ENCODE assay signal across 18 cellular contexts in genomic region chr12:18467636-18468520, GRCh38.
DNase-seq lines count a peak whose midpoint lies in the region; ATAC-seq, FAIRE-seq and TF ChIP-seq lines count a peak whose summit lies in the region.
"Had no signal": no experiment of that assay in that cellular context is flagged by ENCODE, and none has a peak within 500 bp of the region (broad histone marks: within the 10 kb centered on the region; RNA-seq: fewer than 3 reads in every experiment).

No MANE protein-coding gene starts in this region.

- no peak for FAIRE-seq in keratinocyte (lab: Jason Lieb, UNC)

- H2AFZ ChIP-seq in keratinocyte (ENCODE audit: control insufficient read depth, low read length), result no peak overlapping the region

- H3K4me2 ChIP-seq in keratinocyte (ENCODE audit: control insufficient read depth, extremely low read depth, insufficient read depth, low read depth, low read length), result no peak overlapping the region

- H3K27me3 Mint-ChIP-seq in HFFc6 (ENCODE audit: insufficient read depth), result no peaks in the 10 kb centered on the region
- H3K27me3 Mint-ChIP-seq: activated CD8-positive, alpha-beta memory T cell treated with anti-CD3 and anti-CD28 coated beads, Interleukin-2, amount 10 ng/mL, durations not matched to agents 7 days and 5 days had no signal

- H3K27ac Mint-ChIP-seq in HFFc6, result peak overlapping the region; percentile 34
- H3K27ac Mint-ChIP-seq: activated CD8-positive, alpha-beta memory T cell treated with anti-CD3 and anti-CD28 coated beads, Interleukin-2, amount 10 ng/mL, durations not matched to agents 7 days and 5 days had no signal

- peaks cover 33% of the 10 kb centered on the region for H3K4me1 Mint-ChIP-seq in HFFc6 (ENCODE audit: low read depth)
- H3K4me1 Mint-ChIP-seq: activated CD8-positive, alpha-beta memory T cell treated with anti-CD3 and anti-CD28 coated beads, Interleukin-2, amount 10 ng/mL, durations not matched to agents 7 days and 5 days had no signal

- H3K9me3 Mint-ChIP-seq in HFFc6, result no peaks in the 10 kb centered on the region

- H3K4me1 ChIP-seq in keratinocyte (ENCODE audit: control insufficient read depth, extremely low read depth, insufficient read depth, low read length), result peaks cover 10% of the 10 kb centered on the region
- H3K4me1 ChIP-seq: colonic mucosa had no signal

- no peaks in the 10 kb centered on the region for H3K27me3 ChIP-seq in keratinocyte (ENCODE audit: control insufficient read depth, extremely low read depth, insufficient read depth, low read length)
- no peaks in the 10 kb centered on the region for H3K27me3 ChIP-seq in MG63
- H3K27me3 ChIP-seq: colonic mucosa, heart right ventricle had no signal

- no peaks in the 10 kb centered on the region for H3K79me2 ChIP-seq in keratinocyte (ENCODE audit: control insufficient read depth, insufficient read depth, low read length)

- ATAC-seq in GM18519 (IDR thresholded peaks at IDR 0.05; ENCODE audit: low FRiP score, unreplicated experiment), result peak; percentile 72
- ATAC-seq: activated CD8-positive, alpha-beta memory T cell treated with anti-CD3 and anti-CD28 coated beads, Interleukin-2, amount 10 ng/mL, durations not matched to agents 7 days and 5 days; heart right ventricle had no signal

- H3K9me3 ChIP-seq in keratinocyte (ENCODE audit: control insufficient read depth, low read depth, low read length) (no peaks in the 10 kb centered on the region), MG63 (no peaks in the 10 kb centered on the region)
- H3K9me3 ChIP-seq: colonic mucosa, heart right ventricle had no signal

- no peak overlapping the region for H3K9ac ChIP-seq in keratinocyte (ENCODE audit: control insufficient read depth, extremely low read depth, insufficient read depth, low read length)

- H3K36me3 ChIP-seq in keratinocyte (ENCODE audit: control insufficient read depth in 2 of 2, extremely low read depth in 1 of 2, insufficient read depth in 2 of 2, low read length in 2 of 2) (no peaks in the 10 kb centered on the region), MG63 (no peaks in the 10 kb centered on the region)
- H3K36me3 ChIP-seq: colonic mucosa, heart right ventricle had no signal

- peak overlapping the region; percentile 42 for H3K27ac ChIP-seq in keratinocyte (ENCODE audit: control insufficient read depth, insufficient read depth, low read length)
- H3K27ac ChIP-seq: colonic mucosa, heart right ventricle had no signal

- DNase-seq in HFFc6 (peak; percentile 2), LHCN-M2 (ENCODE audit: low read depth) (peak; percentile 6), keratinocyte (ENCODE audit: low read depth, low spot score) (no peak), iPS-NIHi11 (ENCODE audit: low spot score) (no peak), Kasumi-1 (lab: John Stamatoyannopoulos, UW) (no peak), MG63 (no peak)
- DNase-seq: activated CD8-positive, alpha-beta memory T cell treated with anti-CD3 and anti-CD28 coated beads, Interleukin-2, amount 10 ng/mL, durations not matched to agents 7 days and 5 days; activated gamma-delta T cell treated with Interleukin-2 at 50 U/mL for 16 hours; anterior cingulate cortex; colonic mucosa; heart right ventricle; midbrain; NCI-H1092 treated with DMSO at 0.1 percent for 48 hours; NCI-H2171; retina; RPMI8226; stimulated activated CD4-positive, alpha-beta T cell treated with anti-CD3 and anti-CD28 coated beads, Interleukin-1b, Interleukin-23, amount 100 ng/mL, for 48 hours had no signal

- dilution Hi-C loops in keratinocyte (cut with MboI; ENCODE audit: extremely low pct_ligation_motif_present, low sequenced_read_pairs), result no loop called here

- H3K4me3 ChIP-seq in keratinocyte (ENCODE audit: control insufficient read depth in 2 of 3, extremely low read depth in 1 of 3, insufficient read depth in 2 of 3, low read depth in 1 of 3, low read length in 3 of 3), result no peak overlapping the region
- H3K4me3 ChIP-seq in MG63, result no peak overlapping the region
- H3K4me3 ChIP-seq: colonic mucosa, heart right ventricle had no signal

- no peaks in the 10 kb centered on the region for H3K36me3 Mint-ChIP-seq in HFFc6 (ENCODE audit: low read depth)
- H3K36me3 Mint-ChIP-seq: activated CD8-positive, alpha-beta memory T cell treated with anti-CD3 and anti-CD28 coated beads, Interleukin-2, amount 10 ng/mL, durations not matched to agents 7 days and 5 days had no signal

- H3K9me1 ChIP-seq in keratinocyte (ENCODE audit: control insufficient read depth, extremely low read depth, insufficient read depth, low read length), result no peaks in the 10 kb centered on the region

- H3K4me3 Mint-ChIP-seq in HFFc6, result 0 out of 2 replicates have a peak overlapping the region, but pooled peaks have one; percentile 4
- H3K4me3 Mint-ChIP-seq: activated CD8-positive, alpha-beta memory T cell treated with anti-CD3 and anti-CD28 coated beads, Interleukin-2, amount 10 ng/mL, durations not matched to agents 7 days and 5 days had no signal

- no peak for TF ChIP-seq CTCF in HFFc6 (IDR thresholded peaks at IDR 0.05)
- TF ChIP-seq CTCF in keratinocyte (optimal IDR thresholded peaks at IDR 0.05 in 1 of 3, IDR thresholded peaks at IDR 0.05 in 1 of 3, conservative IDR thresholded peaks at IDR 0.05 in 1 of 3; ENCODE audit: extremely low read depth in 1 of 3, insufficient read depth in 2 of 3, low read length in 3 of 3), result no peak

- no peaks in the 10 kb centered on the region for H4K20me1 ChIP-seq in keratinocyte (ENCODE audit: control insufficient read depth, extremely low read depth, insufficient read depth, low read length)

Comparison
In these comparisons a context has a peak if more than half of its experiments do, and no peak if none do; other contexts are left out.
1. DNase-seq: peak in HFFc6 (single experiment) and LHCN-M2 (single experiment); none in keratinocyte (single experiment), iPS-NIHi11 (single experiment), Kasumi-1 (0 of 2) and MG63 (single experiment).